In the genomic region with DNA sequence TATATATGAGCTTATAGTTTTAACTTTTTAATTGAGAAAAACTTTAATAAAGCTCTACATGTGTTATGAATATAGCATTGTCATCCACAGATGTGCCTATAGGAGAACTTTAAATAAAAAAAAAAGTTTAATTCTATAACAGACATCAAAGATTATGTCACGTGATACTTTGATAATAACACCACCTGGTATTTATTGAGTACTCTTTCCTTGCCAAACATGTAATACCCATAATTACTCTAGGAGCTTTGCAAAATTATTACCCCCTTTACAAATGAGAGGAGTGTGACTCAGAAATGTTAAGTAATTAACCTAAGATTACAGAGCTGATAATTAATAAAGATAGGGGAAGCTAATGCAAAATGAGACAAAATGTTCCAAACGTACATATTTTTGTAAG, we compare ENCODE assay signal across 14 cellular contexts. TPM values are rescaled to one million over a fixed set of nuclear protein-coding genes. Genes with fewer than 3 reads are reported as not detected.
DNase-seq lines count a peak whose midpoint lies in the region; ATAC-seq and TF ChIP-seq lines count a peak whose summit lies in the region.
"Had no signal": no experiment of that assay in that cellular context is flagged by ENCODE, and none has a peak within 500 bp of the region (broad histone marks: within the 10 kb centered on the region; RNA-seq: fewer than 3 reads in every experiment).

No MANE protein-coding gene starts in this region.

- TF ChIP-seq CTCF in SK-N-SH (IDR thresholded peaks at IDR 0.05) (no peak), DND-41 (IDR thresholded peaks at IDR 0.05; ENCODE audit: borderline replicate concordance, extremely low read depth, low read length, poor library complexity, severe bottlenecking) (no peak)

- H3K4me1 ChIP-seq in SK-N-SH (ENCODE audit: control insufficient read depth in 1 of 2, insufficient read depth in 2 of 2, low read depth in 1 of 2, low read length in 1 of 2): peaks cover 5 to 73% of the 10 kb centered on the region in 2 experiments
- H3K4me1 ChIP-seq in DND-41 (ENCODE audit: insufficient read depth, low read length): peaks cover 42% of the 10 kb centered on the region
- peaks cover 0 to 18% of the 10 kb centered on the region in 2 donors for H3K4me1 ChIP-seq in naive thymus-derived CD4-positive, alpha-beta T cell (ENCODE audit: control insufficient read depth in 2 of 2, insufficient read depth in 2 of 2, low read length in 2 of 2)

- peak overlapping the region; percentile 20 for H3K4me3 Mint-ChIP-seq in activated naive CD8-positive, alpha-beta T cell treated with anti-CD3 and anti-CD28 coated beads for 36 hours
- H3K4me3 Mint-ChIP-seq in naive thymus-derived CD4-positive, alpha-beta T cell: peak overlapping the region in 6 of 10 donors; percentile 0 to 64 (median 42)
- H3K4me3 Mint-ChIP-seq: GM23338, neural crest cell had no signal

- H3K9me3 Mint-ChIP-seq in activated naive CD8-positive, alpha-beta T cell treated with anti-CD3 and anti-CD28 coated beads for 36 hours: no peaks in the 10 kb centered on the region
- H3K9me3 Mint-ChIP-seq in naive thymus-derived CD4-positive, alpha-beta T cell: no peaks in the 10 kb centered on the region
- H3K9me3 Mint-ChIP-seq: GM23338, neural crest cell had no signal

- H2AFZ ChIP-seq in SK-N-SH (ENCODE audit: low read depth) (no peak overlapping the region), DND-41 (ENCODE audit: low read depth, low read length) (no peak overlapping the region)
- H2AFZ ChIP-seq: GM23338 had no signal

- H3K4me1 Mint-ChIP-seq in activated naive CD8-positive, alpha-beta T cell treated with anti-CD3 and anti-CD28 coated beads for 36 hours: peaks cover 46% of the 10 kb centered on the region
- peaks cover 12 to 57% (median 30%) of the 10 kb centered on the region in 7 donors for H3K4me1 Mint-ChIP-seq in naive thymus-derived CD4-positive, alpha-beta T cell
- H3K4me1 Mint-ChIP-seq: neural crest cell had no signal

- no peaks in the 10 kb centered on the region for H3K27me3 Mint-ChIP-seq in activated naive CD8-positive, alpha-beta T cell treated with anti-CD3 and anti-CD28 coated beads for 36 hours
- no peaks in the 10 kb centered on the region for H3K27me3 Mint-ChIP-seq in naive thymus-derived CD4-positive, alpha-beta T cell

- H3K9me2 ChIP-seq in SK-N-SH: no peaks in the 10 kb centered on the region

- peak overlapping the region; percentile 65; the same call in 1 of the 2 replicates for H3K9ac ChIP-seq in SK-N-SH
- peak overlapping the region; percentile 15; the same call in 1 of the 2 replicates for H3K9ac ChIP-seq in DND-41 (ENCODE audit: low read depth, low read length)

- H4K20me1 ChIP-seq in SK-N-SH (ENCODE audit: insufficient read depth): no peaks in the 10 kb centered on the region
- no peaks in the 10 kb centered on the region for H4K20me1 ChIP-seq in DND-41 (ENCODE audit: insufficient read depth, low read length)

- DNase-seq in SK-N-SH: no peak
- DNase-seq in DND-41: no peak
- no peak for DNase-seq in activated naive CD8-positive, alpha-beta T cell treated with anti-CD3 and anti-CD28 coated beads for 36 hours
- no peak for DNase-seq in naive thymus-derived CD4-positive, alpha-beta T cell
- DNase-seq in stimulated activated CD8-positive, alpha-beta memory T cell treated with anti-CD3 and anti-CD28 coated beads, Interleukin-4, amount 100 ng/mL, for 48 hours: no peak
- DNase-seq in LoVo (ENCODE audit: low spot score): no peak
- DNase-seq: COR-L47, NCI-H1417 treated with DMSO at 0.1 percent for 48 hours, NCI-H446 had no signal

- no peak for ATAC-seq in SK-N-SH treated with all-trans-retinoic acid at 6 μM for 48 hours
- no peak for ATAC-seq in DND-41 (ENCODE audit: insufficient read depth, low read depth)
- no peak for ATAC-seq in naive thymus-derived CD4-positive, alpha-beta T cell
- no peak for ATAC-seq in GM21515 (IDR thresholded peaks at IDR 0.05; ENCODE audit: unreplicated experiment)
- ATAC-seq: GM23338 had no signal

- POLR2A ChIA-PET in SK-N-SH (lab: Yijun Ruan, JAX): no interaction called here
- POLR2A ChIA-PET in naive thymus-derived CD4-positive, alpha-beta T cell (lab: Charles Lee): interaction anchor here (0.6 to 1.0 kb wide), 2 partner anchors 9 to 125 kb away, joined by 4 read pairs; no protein-coding TSS in a partner anchor

- peaks cover 92% of the 10 kb centered on the region for H3F3A ChIP-seq in SK-N-SH (replicated peaks; ENCODE audit: insufficient read depth)

- intact Hi-C loops in naive thymus-derived CD4-positive, alpha-beta T cell (cut with micrococcal nuclease): loop anchor here in 1 of 2 donors (5.0 kb wide), 2 partner anchors 50 to 65 kb away; no protein-coding TSS in a partner anchor

- peaks cover 71% of the 10 kb centered on the region for H3K79me2 ChIP-seq in SK-N-SH (ENCODE audit: insufficient read depth)
- H3K79me2 ChIP-seq in DND-41 (ENCODE audit: insufficient read depth, low read length): no peaks in the 10 kb centered on the region

- H3K27me3 ChIP-seq in SK-N-SH (ENCODE audit: insufficient read depth): no peaks in the 10 kb centered on the region
- no peaks in the 10 kb centered on the region for H3K27me3 ChIP-seq in DND-41 (ENCODE audit: insufficient read depth, low read length, poor library complexity)
- H3K27me3 ChIP-seq in naive thymus-derived CD4-positive, alpha-beta T cell (ENCODE audit: control insufficient read depth in 2 of 2, insufficient read depth in 2 of 2, low read length in 2 of 2): no peaks in the 10 kb centered on the region
- H3K27me3 ChIP-seq: esophagus muscularis mucosa had no signal

- CTCF ChIA-PET in SK-N-SH (lab: Yijun Ruan, JAX): interaction anchor here (0.7 kb wide), 1 partner anchor 63 kb away, joined by 3 read pairs; no protein-coding TSS in a partner anchor
- CTCF ChIA-PET in naive thymus-derived CD4-positive, alpha-beta T cell (lab: Charles Lee): interaction anchor here (0.6 to 1.2 kb wide), 4 partner anchors 9 to 42 kb away, joined by 3 to 4 read pairs (median 4); no protein-coding TSS in a partner anchor

- H3K4me3 ChIP-seq in SK-N-SH (ENCODE audit: low read depth in 2 of 2, low read length in 1 of 2): no peak overlapping the region
- H3K4me3 ChIP-seq in DND-41 (ENCODE audit: low read depth in 1 of 2, low read length in 2 of 2): no peak overlapping the region
- H3K4me3 ChIP-seq in naive thymus-derived CD4-positive, alpha-beta T cell (ENCODE audit: low read length): no peak overlapping the region
- H3K4me3 ChIP-seq: esophagus muscularis mucosa, GM23338 had no signal

- H3K36me3 ChIP-seq in SK-N-SH (replicated peaks in 1 of 2; ENCODE audit: control insufficient read depth in 1 of 2, insufficient read depth in 2 of 2, low read length in 1 of 2) (peaks cover 3 to 44% of the 10 kb centered on the region in 2 experiments), DND-41 (ENCODE audit: insufficient read depth, low read length) (no peaks in the 10 kb centered on the region)
- H3K36me3 ChIP-seq in naive thymus-derived CD4-positive, alpha-beta T cell (ENCODE audit: control insufficient read depth in 2 of 3, insufficient read depth in 3 of 3, low read length in 3 of 3): no peaks in the 10 kb centered on the region

- WGBS in SK-N-SH (ENCODE audit: low lambda C conversion rate): 7% methylated on average over 2 of the region's 2 CpGs

- TF ChIP-seq EP300 in SK-N-SH (IDR thresholded peaks at IDR 0.05; ENCODE audit: borderline replicate concordance in 1 of 2, low read depth in 1 of 2, low read length in 1 of 2): no peak

- H3K36me3 Mint-ChIP-seq in activated naive CD8-positive, alpha-beta T cell treated with anti-CD3 and anti-CD28 coated beads for 36 hours: peaks cover 4% of the 10 kb centered on the region
- peaks cover 0 to 43% (median 0%) of the 10 kb centered on the region in 5 donors for H3K36me3 Mint-ChIP-seq in naive thymus-derived CD4-positive, alpha-beta T cell

- peak overlapping the region; percentile 19; the same call in 1 of the 2 replicates for H3K4me2 ChIP-seq in SK-N-SH
- H3K4me2 ChIP-seq in DND-41 (ENCODE audit: insufficient read depth, low read length): peak overlapping the region; percentile 48
- H3K4me2 ChIP-seq: GM23338 had no signal

- no peaks in the 10 kb centered on the region for H3K9me3 ChIP-seq in SK-N-SH
- H3K9me3 ChIP-seq in DND-41 (ENCODE audit: insufficient read depth, low read length, severe bottlenecking): no peaks in the 10 kb centered on the region
- no peaks in the 10 kb centered on the region for H3K9me3 ChIP-seq in naive thymus-derived CD4-positive, alpha-beta T cell (ENCODE audit: control insufficient read depth in 2 of 3, low read length in 3 of 3)
- H3K9me3 ChIP-seq: esophagus muscularis mucosa had no signal

- peak overlapping the region; percentile 91 for H3K27ac Mint-ChIP-seq in activated naive CD8-positive, alpha-beta T cell treated with anti-CD3 and anti-CD28 coated beads for 36 hours
- peak overlapping the region in 8 of 9 donors; percentile 58 to 88 (median 76) for H3K27ac Mint-ChIP-seq in naive thymus-derived CD4-positive, alpha-beta T cell

- no peak for TF ChIP-seq RAD21 in SK-N-SH (IDR thresholded peaks at IDR 0.05; ENCODE audit: low read length)

- peak overlapping the region; percentile 87 to 97 for H3K27ac ChIP-seq in SK-N-SH (ENCODE audit: low read depth in 2 of 2, low read length in 1 of 2)
- peak overlapping the region; percentile 78 for H3K27ac ChIP-seq in DND-41 (ENCODE audit: low read length)
- H3K27ac ChIP-seq in naive thymus-derived CD4-positive, alpha-beta T cell (ENCODE audit: low read depth, low read length): peak overlapping the region; percentile 44

TF ChIP-seq in SK-N-SH, 30 proteins besides CTCF, POLR2A, EP300 and RAD21 (continues in another document):
- no peak for TF ChIP-seq ELF1 (IDR thresholded peaks at IDR 0.05)
- no peak for TF ChIP-seq CHD2 (IDR thresholded peaks at IDR 0.05; ENCODE audit: low read length, partially characterized antibody)

TF ChIP-seq in SK-N-SH treated with all-trans-retinoic acid at 6 μM for 48 hours, 23 proteins besides CTCF, POLR2A, EP300 and RAD21 (continues in another document):
- TF ChIP-seq ISL1 (CRISPR knock-in tag; IDR thresholded peaks at IDR 0.05) (no peak), CSDC2 (CRISPR knock-in tag; IDR thresholded peaks at IDR 0.05) (no peak), SNAI2 (CRISPR knock-in tag; IDR thresholded peaks at IDR 0.05) (no peak)

RNA-seq across cellular contexts. Expression of a gene that starts 43.0 kb away (rescaled TPM):
- polyA plus RNA-seq in SK-N-SH (2012; rRNA removed): 38.2 and 52.1 TPM in 2 replicates
- polyA plus RNA-seq in SK-N-SH (2012; cell fraction: cytosol; rRNA removed): 47.1 and 52.1 TPM in 2 replicates
- 24.2 and 48.6 TPM in 2 replicates for polyA plus RNA-seq in SK-N-SH (2012; cell fraction: nucleus; rRNA removed)
- 1 to 10 TPM; 1.7 to 2.0 TPM for total RNA-seq in activated naive CD8-positive, alpha-beta T cell treated with anti-CD3 and anti-CD28 coated beads for 36 hours
- total RNA-seq in naive thymus-derived CD4-positive, alpha-beta T cell: 1 to 10 TPM in 1 of 5 experiments, under 1 TPM in 4; 0.16 to 8.9 (median 0.49) TPM
- polyA plus RNA-seq in naive thymus-derived CD4-positive, alpha-beta T cell: under 1 TPM; 0.19 to 0.28 TPM
